In genomic region chr3:172164620-172165362, GRCh38 we compare ENCODE assay signal across 22 cellular contexts.
DNase-seq lines count a peak whose midpoint lies in the region; ATAC-seq, FAIRE-seq and TF ChIP-seq lines count a peak whose summit lies in the region.
"Had no signal": no experiment of that assay in that cellular context is flagged by ENCODE, and none has a peak within 500 bp of the region (broad histone marks: within the 10 kb centered on the region; RNA-seq: fewer than 3 reads in every experiment).

No MANE protein-coding gene starts in this region.

- H4K20me1 ChIP-seq in HepG2 (ENCODE audit: insufficient read depth, low read length) (peaks cover 100% of the 10 kb centered on the region), K562 (replicated peaks; ENCODE audit: control insufficient read depth, insufficient read depth, low read length) (no peaks in the 10 kb centered on the region)

- H4K12ac ChIP-seq in trophoblast cell (ENCODE audit: low read depth, low read length): peak overlapping the region; percentile 9

- no peak overlapping the region for H3K4me3 Mint-ChIP-seq in endothelial cell (ENCODE audit: unreplicated experiment)
- H3K4me3 Mint-ChIP-seq: B cell; CD4-positive, CD25-positive, alpha-beta regulatory T cell; CD8-positive, alpha-beta memory T cell; GM23338; HFFc6 had no signal

- in situ Hi-C loops in HepG2 (cut with HindIII; ENCODE audit: extremely low pct_ligation_motif_present, low pct_unique_long_range_greater_than_20kb): no loop called here
- in situ Hi-C loops in K562 (cut with MboI): no loop called here
- in situ Hi-C loops in G401 (cut with HindIII; ENCODE audit: low sequenced_read_pairs): no loop called here

- no peak overlapping the region for H3K9ac ChIP-seq in HepG2 (ENCODE audit: insufficient read depth, low read depth, low read length)
- H3K9ac ChIP-seq in K562 (ENCODE audit: insufficient read depth in 1 of 2, low read depth in 2 of 2, low read length in 2 of 2): no peak overlapping the region
- no peak overlapping the region for H3K9ac ChIP-seq in trophoblast cell (ENCODE audit: low read length)
- H3K9ac ChIP-seq: BLaER1 treated with 17β-estradiol and CSF1 and Interleukin-3, amounts not matched to agents 10 nM and 100 nM; KMS-11 had no signal

- BruUV-seq in HepG2 (replicated peaks; lab: Mats Ljungman, UMichigan): TSS peak; percentile 3
- no TSS peak for BruUV-seq in K562 (replicated peaks; lab: Mats Ljungman, UMichigan)

- TF ChIP-seq CTCF in HepG2 (CRISPR knock-in tag; IDR thresholded peaks at IDR 0.05): no peak
- TF ChIP-seq CTCF in right lobe of liver (IDR thresholded peaks at IDR 0.05): no peak
- TF ChIP-seq CTCF in K562 (IDR thresholded peaks at IDR 0.05 in 2 of 3, conservative IDR thresholded peaks at IDR 0.05 in 1 of 3; ENCODE audit: insufficient read depth in 2 of 3, low read depth in 1 of 3, low read length in 3 of 3): no peak
- TF ChIP-seq CTCF in endothelial cell (IDR thresholded peaks at IDR 0.05; ENCODE audit: unreplicated experiment): no peak

- DNase-seq in HepG2 (ENCODE audit: low spot score) (no peak), right lobe of liver (no peak), K562 (ENCODE audit: extremely low read depth in 1 of 4, low spot score in 3 of 4) (no peak), trophoblast cell (peak in 1 of 2 donors; percentile 35), G401 (ENCODE audit: low spot score) (no peak), endothelial cell (ENCODE audit: low spot score) (no peak), RCC 7860 (ENCODE audit: low spot score) (no peak)
- DNase-seq: CD4-positive, CD25-positive, alpha-beta regulatory T cell; CD8-positive, alpha-beta memory T cell; COR-L47; GDM1; HFFc6 had no signal

- no peak overlapping the region for H4K8ac ChIP-seq in trophoblast cell (ENCODE audit: low read depth, low read length)

- peak overlapping the region; percentile 83 for H3K4ac ChIP-seq in trophoblast cell (ENCODE audit: low read depth, low read length)

- H3K27ac ChIP-seq in HepG2 (ENCODE audit: extremely low read length, insufficient read depth, low read length) (peak overlapping the region; percentile 27), right lobe of liver (no peak overlapping the region), K562 (ENCODE audit: extremely low read depth, low read depth, low read length) (no peak overlapping the region), trophoblast cell (ENCODE audit: low read depth, low read length) (no peak overlapping the region)
- H3K27ac ChIP-seq: 22Rv1; BLaER1 treated with 17β-estradiol and CSF1 and Interleukin-3, amounts not matched to agents 10 nM and 100 nM; KMS-11 had no signal

- H3K9me3 Mint-ChIP-seq in endothelial cell (ENCODE audit: unreplicated experiment): no peaks in the 10 kb centered on the region
- H3K9me3 Mint-ChIP-seq: CD8-positive, alpha-beta memory T cell; GM23338; HFFc6 had no signal

- TF ChIP-seq RAD21 in HepG2 (CRISPR knock-in tag; IDR thresholded peaks at IDR 0.05) (no peak), K562 (CRISPR knock-in tag; conservative IDR thresholded peaks at IDR 0.05 in 1 of 2, IDR thresholded peaks at IDR 0.05 in 1 of 2) (no peak)

- intact Hi-C loops in HepG2 (cut with micrococcal nuclease; ENCODE audit: unreplicated experiment) (no loop called here), right lobe of liver (cut with DNase I) (no loop called here), K562 (cut with micrococcal nuclease) (no loop called here)

- H3K4me2 ChIP-seq in HepG2 (ENCODE audit: low read depth, low read length) (no peak overlapping the region), K562 (ENCODE audit: insufficient read depth, low read length) (no peak overlapping the region), trophoblast cell (ENCODE audit: low read length) (no peak overlapping the region)
- H3K4me2 ChIP-seq: BLaER1 treated with 17β-estradiol and CSF1 and Interleukin-3, amounts not matched to agents 10 nM and 100 nM; GM23338; KMS-11 had no signal

- no peak overlapping the region for H3K18ac ChIP-seq in trophoblast cell (ENCODE audit: low read length)

- H3K79me1 ChIP-seq in trophoblast cell (ENCODE audit: low read length): peaks cover 3% of the 10 kb centered on the region

- H3K79me2 ChIP-seq in HepG2 (ENCODE audit: insufficient read depth, low read length): peaks cover 98% of the 10 kb centered on the region
- peaks cover 58% of the 10 kb centered on the region for H3K79me2 ChIP-seq in K562 (ENCODE audit: control insufficient read depth, insufficient read depth, low read length)
- H3K79me2 ChIP-seq in trophoblast cell (ENCODE audit: control insufficient read depth, insufficient read depth, low read length, poor library complexity): peaks cover 2% of the 10 kb centered on the region

- peaks cover 41% of the 10 kb centered on the region for H3K4me1 Mint-ChIP-seq in endothelial cell (ENCODE audit: unreplicated experiment)
- H3K4me1 Mint-ChIP-seq: B cell had no signal

- TF ChIP-seq EP300 in HepG2 (IDR thresholded peaks at IDR 0.05; ENCODE audit: low read depth in 2 of 2, low read length in 2 of 2) (no peak), HepG2 (CRISPR knock-in tag; IDR thresholded peaks at IDR 0.05; ENCODE audit: borderline replicate concordance) (no peak), K562 (IDR thresholded peaks at IDR 0.05; ENCODE audit: low read length) (no peak)

- H3K9me3 ChIP-seq in HepG2 (ENCODE audit: low read length) (no peaks in the 10 kb centered on the region), right lobe of liver (no peaks in the 10 kb centered on the region), K562 (replicated peaks; ENCODE audit: control insufficient read depth, insufficient read depth, low read depth, low read length) (no peaks in the 10 kb centered on the region), trophoblast cell (ENCODE audit: insufficient read depth, low read depth, low read length) (no peaks in the 10 kb centered on the region)
- H3K9me3 ChIP-seq: BLaER1 treated with 17β-estradiol and CSF1 and Interleukin-3, amounts not matched to agents 10 nM and 100 nM had no signal

- ATAC-seq in HepG2 (no peak), right lobe of liver (no peak), K562 (no peak)
- ATAC-seq: GM23338, HCT116 had no signal

- no peak overlapping the region for H3K27ac Mint-ChIP-seq in endothelial cell (ENCODE audit: unreplicated experiment)
- H3K27ac Mint-ChIP-seq: B cell; CD4-positive, CD25-positive, alpha-beta regulatory T cell; GM23338; HFFc6 had no signal

- FAIRE-seq in HepG2 (lab: Jason Lieb, UNC): no peak
- no peak for FAIRE-seq in K562 (lab: Jason Lieb, UNC)
- no peak for FAIRE-seq in RCC 7860 (lab: Jason Lieb, UNC)
- FAIRE-seq: D721Med, GM12892, GM18507, H54 had no signal

- no peak overlapping the region for H3K23ac ChIP-seq in trophoblast cell (ENCODE audit: low read length)

- no peaks in the 10 kb centered on the region for H3K27me3 ChIP-seq in HepG2 (ENCODE audit: control insufficient read depth in 1 of 2, insufficient read depth in 2 of 2, low read length in 2 of 2)
- no peaks in the 10 kb centered on the region for H3K27me3 ChIP-seq in right lobe of liver
- H3K27me3 ChIP-seq in K562 (ENCODE audit: control insufficient read depth in 2 of 2, insufficient read depth in 2 of 2, low read length in 2 of 2): no peaks in the 10 kb centered on the region
- H3K27me3 ChIP-seq in trophoblast cell (ENCODE audit: insufficient read depth, low read length): no peaks in the 10 kb centered on the region
- H3K27me3 ChIP-seq: BLaER1 treated with 17β-estradiol and CSF1 and Interleukin-3, amounts not matched to agents 10 nM and 100 nM had no signal

- no peak overlapping the region for H3K4me3 ChIP-seq in HepG2 (replicated peaks in 1 of 3; ENCODE audit: insufficient read depth in 1 of 3, low read depth in 2 of 3, low read length in 3 of 3)
- no peak overlapping the region for H3K4me3 ChIP-seq in right lobe of liver
- H3K4me3 ChIP-seq in K562: no peak overlapping the region
- H3K4me3 ChIP-seq in trophoblast cell (ENCODE audit: low read depth, low read length): no peak overlapping the region
- H3K4me3 ChIP-seq: BLaER1 treated with 17β-estradiol and CSF1 and Interleukin-3, amounts not matched to agents 10 nM and 100 nM; GM23338 had no signal

- H4K91ac ChIP-seq in trophoblast cell (ENCODE audit: low read depth, low read length): no peak overlapping the region

- H2BK12ac ChIP-seq in trophoblast cell (ENCODE audit: low read length): no peak overlapping the region

- TF ChIP-seq POLR2A in HepG2 (IDR thresholded peaks at IDR 0.05; ENCODE audit: insufficient read depth in 1 of 2, low read depth in 2 of 2, low read length in 2 of 2): no peak
- TF ChIP-seq POLR2A in right lobe of liver (IDR thresholded peaks at IDR 0.05): no peak
- no peak for TF ChIP-seq POLR2A in K562 (conservative IDR thresholded peaks at IDR 0.05)

- CTCF ChIA-PET in HepG2 (lab: Yijun Ruan, JAX; ENCODE audit: low intra/inter-chr PET ratio, low total read pairs) (no interaction called here), K562 (lab: Yijun Ruan, JAX; ENCODE audit: low intra/inter-chr PET ratio) (no interaction called here)

- POLR2A ChIA-PET in HepG2 (lab: Yijun Ruan, JAX): no interaction called here
- POLR2A ChIA-PET in K562 (lab: Yijun Ruan, JAX): no interaction called here

- over 99% methylated on average over 6 of the region's 6 CpGs for WGBS in HepG2 (ENCODE audit: low lambda C conversion rate)
- 75% methylated on average over 4 of the region's 6 CpGs for WGBS in right lobe of liver (ENCODE audit: insufficient coverage, low coverage, low lambda C conversion rate, missing lambda C conversion rate)
- WGBS in K562 (ENCODE audit: insufficient coverage, low coverage, missing lambda C conversion rate): 92% methylated on average over 6 of the region's 6 CpGs
- WGBS in trophoblast cell (ENCODE audit: extremely low coverage, insufficient coverage, insufficient read length): no CpG with 5 or more reads among the region's 6 CpGs

- H2AK5ac ChIP-seq in trophoblast cell (ENCODE audit: low read length): no peak overlapping the region

- no peak overlapping the region for H2BK5ac ChIP-seq in trophoblast cell (ENCODE audit: low read depth, low read length, poor library complexity)

- no peaks in the 10 kb centered on the region for H3K27me3 Mint-ChIP-seq in endothelial cell (ENCODE audit: unreplicated experiment)
- H3K27me3 Mint-ChIP-seq: B cell; CD4-positive, CD25-positive, alpha-beta regulatory T cell had no signal

- H3K36me3 ChIP-seq in HepG2 (replicated peaks in 1 of 2; ENCODE audit: control insufficient read depth in 1 of 2, insufficient read depth in 2 of 2, low read length in 2 of 2): peaks cover 11 to 46% of the 10 kb centered on the region in 2 experiments
- H3K36me3 ChIP-seq in right lobe of liver: no peaks in the 10 kb centered on the region
- H3K36me3 ChIP-seq in K562 (ENCODE audit: control insufficient read depth, insufficient read depth, low read length): 0 out of 3 replicates have a peak, but pooled peaks cover 3% of the 10 kb centered on the region
- H3K36me3 ChIP-seq in trophoblast cell (ENCODE audit: control insufficient read depth in 1 of 2, insufficient read depth in 2 of 2, low read length in 2 of 2): no peaks in the 10 kb centered on the region

- peaks cover 6% of the 10 kb centered on the region for H3K36me3 Mint-ChIP-seq in endothelial cell (ENCODE audit: low read depth, unreplicated experiment)

- no peak overlapping the region for H2AFZ ChIP-seq in HepG2 (ENCODE audit: low read length)
- no peak overlapping the region for H2AFZ ChIP-seq in K562 (ENCODE audit: low read depth, low read length)
- no peak overlapping the region for H2AFZ ChIP-seq in trophoblast cell (ENCODE audit: insufficient read depth, low read length, poor library complexity)
- H2AFZ ChIP-seq: GM23338 had no signal

- H3K4me1 ChIP-seq in HepG2 (ENCODE audit: insufficient read depth, low read length): peaks cover 86% of the 10 kb centered on the region
- peaks cover 0 to 21% (median 9%) of the 10 kb centered on the region in 4 donors for H3K4me1 ChIP-seq in right lobe of liver
- peaks cover 4 to 7% of the 10 kb centered on the region in 2 experiments; a peak in 3 of 5 replicates for H3K4me1 ChIP-seq in K562 (replicated peaks in 1 of 2; ENCODE audit: control insufficient read depth in 2 of 2, insufficient read depth in 2 of 2, low read length in 2 of 2)
- peaks cover 5 to 10% of the 10 kb centered on the region in 2 experiments for H3K4me1 ChIP-seq in trophoblast cell (ENCODE audit: control insufficient read depth in 1 of 2, insufficient read depth in 2 of 2, low read length in 2 of 2)

- H3K9me1 ChIP-seq in K562 (ENCODE audit: control insufficient read depth, insufficient read depth, low read length): no peaks in the 10 kb centered on the region

- H2BK120ac ChIP-seq in trophoblast cell (ENCODE audit: insufficient read depth, low read length, poor library complexity): no peak overlapping the region

- H3K14ac ChIP-seq in trophoblast cell (ENCODE audit: low read length): no peak overlapping the region

Comparison
In these comparisons a context has a peak if more than half of its experiments do, and no peak if none do; other contexts are left out.
1. Of the 241 proteins assayed by ChIP-seq in both HepG2 and K562: peak only in HepG2: POLR2G; only in K562: none; in both: RBM22; in neither: 239.